ENCODE assay signal across 17 cellular contexts in the genomic region with DNA sequence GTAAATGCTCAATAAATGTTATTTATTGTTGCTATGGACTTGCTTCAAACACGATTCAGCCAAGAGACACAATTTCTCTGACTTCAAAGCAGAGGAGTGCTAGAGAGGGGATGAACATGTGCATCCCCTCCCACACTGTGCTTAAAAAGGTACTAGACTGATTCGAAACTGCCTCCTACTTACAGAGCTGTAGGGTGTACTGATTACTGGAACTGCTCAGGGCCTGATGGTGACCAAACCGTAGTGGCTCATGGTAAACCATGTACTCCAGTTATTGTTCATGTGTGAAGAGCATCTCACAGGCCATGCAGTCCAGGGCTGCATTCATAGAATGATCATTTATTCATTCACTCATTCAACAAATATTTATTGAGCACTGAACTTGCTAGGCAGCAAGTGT.
A peak's percentile ranks its signal among the peaks of the same experiment; 100 is the strongest.
DNase-seq lines count a peak whose midpoint lies in the region; ATAC-seq, FAIRE-seq and TF ChIP-seq lines count a peak whose summit lies in the region.
"Had no signal": no experiment of that assay in that cellular context is flagged by ENCODE, and none has a peak within 500 bp of the region (broad histone marks: within the 10 kb centered on the region; RNA-seq: fewer than 3 reads in every experiment).

No MANE protein-coding gene starts in this region.

- no peaks in the 10 kb centered on the region for H3K79me2 ChIP-seq in astrocyte (ENCODE audit: insufficient read depth, low read length)

- no peak for TF ChIP-seq POLR2A in GM12891 (IDR thresholded peaks at IDR 0.05; ENCODE audit: low read depth, low read length)

- H4K20me1 ChIP-seq in astrocyte (ENCODE audit: insufficient read depth, low read length), result no peaks in the 10 kb centered on the region

- H2AFZ ChIP-seq in astrocyte (ENCODE audit: low read depth, low read length), result no peak overlapping the region

- H3K36me3 Mint-ChIP-seq in astrocyte (ENCODE audit: low read depth, unreplicated experiment), result no peaks in the 10 kb centered on the region

- H3K4me1 Mint-ChIP-seq in astrocyte (ENCODE audit: low read depth, unreplicated experiment), result peaks cover 9% of the 10 kb centered on the region

- DNase-seq in astrocyte (ENCODE audit: low read depth) (no peak), left ventricle myocardium inferior (no peak), T-helper 1 cell (no peak), GM12891 (ENCODE audit: insufficient read length, low spot score) (no peak)
- DNase-seq: activated effector memory CD4-positive, alpha-beta T cell treated with anti-CD3 and anti-CD28 coated beads, Interleukin-2, amount 50 U/mL, for 16 hours; Caco-2; gastrocnemius medialis; KBM-7; NK-92 treated with Interleukin-12 subunit alpha and Interleukin-12 subunit beta, amount 100 ng/mL, for 24 hours; spleen; stimulated activated naive CD4-positive, alpha-beta T cell treated with Interleukin-2 at 50 U/mL for 16 hours had no signal

- H3K27ac ChIP-seq in astrocyte (ENCODE audit: low read depth, low read length), result no peak overlapping the region
- no peak overlapping the region for H3K27ac ChIP-seq in left ventricle myocardium inferior (replicated peaks)
- H3K27ac ChIP-seq: gastrocnemius medialis, spleen had no signal

- TF ChIP-seq CTCF in astrocyte (IDR thresholded peaks at IDR 0.05; ENCODE audit: insufficient read depth, low read depth, low read length), result no peak
- TF ChIP-seq CTCF in left ventricle myocardium inferior (IDR thresholded peaks at IDR 0.05; ENCODE audit: borderline replicate concordance), result no peak

- no peaks in the 10 kb centered on the region for H3K27me3 ChIP-seq in astrocyte (ENCODE audit: insufficient read depth, low read length)
- H3K27me3 ChIP-seq in left ventricle myocardium inferior (ENCODE audit: low read depth), result peaks cover 6% of the 10 kb centered on the region
- H3K27me3 ChIP-seq: gastrocnemius medialis, spleen had no signal

- H3K36me3 ChIP-seq in astrocyte (ENCODE audit: insufficient read depth, low read length) (no peaks in the 10 kb centered on the region), left ventricle myocardium inferior (no peaks in the 10 kb centered on the region)
- H3K36me3 ChIP-seq: gastrocnemius medialis, spleen had no signal

- H3K4me3 ChIP-seq in astrocyte (ENCODE audit: insufficient read depth, low read depth, low read length) (no peak overlapping the region), left ventricle myocardium inferior (no peak overlapping the region)
- H3K4me3 ChIP-seq: gastrocnemius medialis, spleen had no signal

- H3K9me3 Mint-ChIP-seq in astrocyte (ENCODE audit: unreplicated experiment), result peaks cover 2% of the 10 kb centered on the region

- no peak for FAIRE-seq in astrocyte (lab: Jason Lieb, UNC)
- no peak for FAIRE-seq in GM12891 (lab: Jason Lieb, UNC)
- FAIRE-seq: urothelium cell line had no signal

- ATAC-seq in GM18867 (IDR thresholded peaks at IDR 0.05; ENCODE audit: unreplicated experiment) (peak; percentile 54), GM21526 (IDR thresholded peaks at IDR 0.05; ENCODE audit: low FRiP score, unreplicated experiment) (peak; percentile 83), HG03045 (IDR thresholded peaks at IDR 0.05; ENCODE audit: unreplicated experiment) (peak; percentile 74), HG02571 (IDR thresholded peaks at IDR 0.05; ENCODE audit: unreplicated experiment) (no peak)
- ATAC-seq: gastrocnemius medialis, Right ventricle myocardium inferior had no signal

- H3K4me1 ChIP-seq in astrocyte (ENCODE audit: insufficient read depth, low read length) (peaks cover 10% of the 10 kb centered on the region), left ventricle myocardium inferior (no peaks in the 10 kb centered on the region)
- H3K4me1 ChIP-seq: Caco-2, gastrocnemius medialis, spleen had no signal

- no peak overlapping the region for H3K27ac Mint-ChIP-seq in astrocyte (ENCODE audit: unreplicated experiment)

- no peak overlapping the region for H3K4me2 ChIP-seq in astrocyte (ENCODE audit: low read length)

- no peak overlapping the region for H3K9ac ChIP-seq in astrocyte (ENCODE audit: low read length)

- no peaks in the 10 kb centered on the region for H3K27me3 Mint-ChIP-seq in astrocyte (ENCODE audit: low read depth, unreplicated experiment)

- H3K4me3 Mint-ChIP-seq in astrocyte (ENCODE audit: unreplicated experiment), result peak overlapping the region; percentile 60

- intact Hi-C loops in left ventricle myocardium inferior (cut with micrococcal nuclease), result no loop called here

- H3K9me3 ChIP-seq in astrocyte (ENCODE audit: insufficient read depth, low read depth, low read length), result no peaks in the 10 kb centered on the region
- peaks cover 4% of the 10 kb centered on the region for H3K9me3 ChIP-seq in left ventricle myocardium inferior (replicated peaks)
- H3K9me3 ChIP-seq: Caco-2, gastrocnemius medialis had no signal

TF ChIP-seq in GM12891, 5 proteins besides CTCF, POLR2A, EP300 and RAD21:
- no peak for TF ChIP-seq POU2F2 (IDR thresholded peaks at IDR 0.05; ENCODE audit: low read depth, low read length)
- no peak for TF ChIP-seq PAX5 (IDR thresholded peaks at IDR 0.05; ENCODE audit: insufficient read depth, low read length, severe bottlenecking)
- TF ChIP-seq POLR2AphosphoS5 (IDR thresholded peaks at IDR 0.05; ENCODE audit: low read depth, low read length), result no peak
- no peak for TF ChIP-seq TAF1 (IDR thresholded peaks at IDR 0.05; ENCODE audit: low read depth, low read length)
- no peak for TF ChIP-seq SPI1 (IDR thresholded peaks at IDR 0.05; ENCODE audit: low read depth, low read length)
